Comparison of ENCODE assay signal across 2 cellular contexts in the genomic region with DNA sequence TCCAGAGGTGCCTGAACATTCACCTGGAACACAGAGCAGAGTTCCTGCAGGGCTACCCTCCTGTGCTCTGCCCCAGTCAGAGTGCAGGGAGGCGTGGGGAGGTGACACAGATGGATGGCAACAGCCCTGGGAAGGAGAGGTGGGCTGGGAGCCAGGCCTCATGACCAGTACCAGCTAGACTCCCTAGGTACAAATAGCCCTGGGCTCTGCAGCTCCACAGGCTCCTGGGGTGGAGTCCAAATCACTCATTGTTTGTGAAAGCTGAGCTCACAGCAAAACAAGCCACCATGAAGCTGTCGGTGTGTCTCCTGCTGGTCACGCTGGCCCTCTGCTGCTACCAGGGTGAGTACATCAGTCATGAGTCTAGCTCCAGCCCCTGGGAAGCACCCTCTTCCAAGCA.
A peak's percentile ranks its signal among the peaks of the same experiment; 100 is the strongest.
TF ChIP-seq lines count a peak whose summit lies in the region.

A gene with protein sequence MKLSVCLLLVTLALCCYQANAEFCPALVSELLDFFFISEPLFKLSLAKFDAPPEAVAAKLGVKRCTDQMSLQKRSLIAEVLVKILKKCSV (plus strand): TSS at position 219 of the 400 bp plus-strand sequence. CDS start 69 bp downstream, at position 288.

TF ChIP-seq in HCT116, 20 proteins besides CTCF, POLR2A, EP300 and RAD21:
- TF ChIP-seq, protein P1, sequence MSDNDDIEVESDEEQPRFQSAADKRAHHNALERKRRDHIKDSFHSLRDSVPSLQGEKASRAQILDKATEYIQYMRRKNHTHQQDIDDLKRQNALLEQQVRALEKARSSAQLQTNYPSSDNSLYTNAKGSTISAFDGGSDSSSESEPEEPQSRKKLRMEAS (IDR thresholded peaks at IDR 0.05) = 0 out of 2 replicates have a peak, but pooled peaks have one; percentile 16
- TF ChIP-seq, protein P2, sequence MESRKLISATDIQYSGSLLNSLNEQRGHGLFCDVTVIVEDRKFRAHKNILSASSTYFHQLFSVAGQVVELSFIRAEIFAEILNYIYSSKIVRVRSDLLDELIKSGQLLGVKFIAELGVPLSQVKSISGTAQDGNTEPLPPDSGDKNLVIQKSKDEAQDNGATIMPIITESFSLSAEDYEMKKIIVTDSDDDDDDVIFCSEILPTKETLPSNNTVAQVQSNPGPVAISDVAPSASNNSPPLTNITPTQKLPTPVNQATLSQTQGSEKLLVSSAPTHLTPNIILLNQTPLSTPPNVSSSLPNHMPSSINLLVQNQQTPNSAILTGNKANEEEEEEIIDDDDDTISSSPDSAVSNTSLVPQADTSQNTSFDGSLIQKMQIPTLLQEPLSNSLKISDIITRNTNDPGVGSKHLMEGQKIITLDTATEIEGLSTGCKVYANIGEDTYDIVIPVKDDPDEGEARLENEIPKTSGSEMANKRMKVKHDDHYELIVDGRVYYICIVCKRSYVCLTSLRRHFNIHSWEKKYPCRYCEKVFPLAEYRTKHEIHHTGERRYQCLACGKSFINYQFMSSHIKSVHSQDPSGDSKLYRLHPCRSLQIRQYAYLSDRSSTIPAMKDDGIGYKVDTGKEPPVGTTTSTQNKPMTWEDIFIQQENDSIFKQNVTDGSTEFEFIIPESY (IDR thresholded peaks at IDR 0.05; ENCODE audit: extremely low read depth, insufficient replicate concordance, low read length) = no peak

TF ChIP-seq in H1, 55 proteins besides CTCF, POLR2A, EP300 and RAD21:
- TF ChIP-seq, protein P3, sequence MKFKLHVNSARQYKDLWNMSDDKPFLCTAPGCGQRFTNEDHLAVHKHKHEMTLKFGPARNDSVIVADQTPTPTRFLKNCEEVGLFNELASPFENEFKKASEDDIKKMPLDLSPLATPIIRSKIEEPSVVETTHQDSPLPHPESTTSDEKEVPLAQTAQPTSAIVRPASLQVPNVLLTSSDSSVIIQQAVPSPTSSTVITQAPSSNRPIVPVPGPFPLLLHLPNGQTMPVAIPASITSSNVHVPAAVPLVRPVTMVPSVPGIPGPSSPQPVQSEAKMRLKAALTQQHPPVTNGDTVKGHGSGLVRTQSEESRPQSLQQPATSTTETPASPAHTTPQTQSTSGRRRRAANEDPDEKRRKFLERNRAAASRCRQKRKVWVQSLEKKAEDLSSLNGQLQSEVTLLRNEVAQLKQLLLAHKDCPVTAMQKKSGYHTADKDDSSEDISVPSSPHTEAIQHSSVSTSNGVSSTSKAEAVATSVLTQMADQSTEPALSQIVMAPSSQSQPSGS (IDR thresholded peaks at IDR 0.05; ENCODE audit: low read length) = no peak
- TF ChIP-seq SIX5 (IDR thresholded peaks at IDR 0.05; ENCODE audit: low read depth, low read length) (no peak), RFX5 (IDR thresholded peaks at IDR 0.05; ENCODE audit: borderline replicate concordance, low read depth, low read length) (no peak)
